In genomic region chr7:92698237-92698841, GRCh38 we compare ENCODE assay signal across 10 cellular contexts.
DNase-seq lines count a peak whose midpoint lies in the region; ATAC-seq and TF ChIP-seq lines count a peak whose summit lies in the region.
"Had no signal": no experiment of that assay in that cellular context is flagged by ENCODE, and none has a peak within 500 bp of the region (broad histone marks: within the 10 kb centered on the region; RNA-seq: fewer than 3 reads in every experiment).

No MANE protein-coding gene starts in this region.

- TF ChIP-seq POLR2A in esophagus squamous epithelium (IDR thresholded peaks at IDR 0.05) = no peak

- peaks cover 0 to 40% (median 3%) of the 10 kb centered on the region in 3 donors for H3K4me1 ChIP-seq in esophagus squamous epithelium

- peaks cover 19% of the 10 kb centered on the region for H3K36me3 Mint-ChIP-seq in nephron progenitor cell (ENCODE audit: low read depth)

- H3K27me3 Mint-ChIP-seq in nephron progenitor cell (ENCODE audit: low read depth, poor library complexity) = no peaks in the 10 kb centered on the region
- H3K27me3 Mint-ChIP-seq: activated naive CD4-positive, alpha-beta T cell treated with anti-CD3 and anti-CD28 coated beads, Interleukin-2, amount 50 U/mL, for 24 hours had no signal

- no peak for TF ChIP-seq CTCF in AG04449 (IDR thresholded peaks at IDR 0.05; ENCODE audit: insufficient read depth, low read length, missing control alignments)
- TF ChIP-seq CTCF in esophagus squamous epithelium (IDR thresholded peaks at IDR 0.05) = peak in 2 of 6 experiments; percentile 8 to 27
- no peak for TF ChIP-seq CTCF in nephron progenitor cell (IDR thresholded peaks at IDR 0.05)

- peak overlapping the region in 3 of 4 donors; percentile 33 to 71 (median 54) for H3K27ac ChIP-seq in esophagus squamous epithelium
- H3K27ac ChIP-seq: HL-60 had no signal

- no peaks in the 10 kb centered on the region for H3K36me3 ChIP-seq in esophagus squamous epithelium

- CTCF ChIA-PET in AG04449 (lab: Yijun Ruan, JAX) = interaction anchor here (1.0 to 1.8 kb wide), 6 partner anchors 12 to 356 kb away, joined by 3 to 9 read pairs (median 5); no protein-coding TSS in a partner anchor

- peak; percentile 67 for DNase-seq in AG04449 (ENCODE audit: low read depth, low spot score)
- peak; percentile 22 for DNase-seq in NCI-H524 treated with DMSO at 0.1 percent for 48 hours (lab: John Stamatoyannopoulos, UW)
- no peak for DNase-seq in esophagus squamous epithelium (lab: John Stamatoyannopoulos, UW)
- DNase-seq in nephron progenitor cell = peak; percentile 6
- DNase-seq in activated CD4-positive, CD25-positive, alpha-beta regulatory T cell (lab: John Stamatoyannopoulos, UW) = no peak
- DNase-seq in iPS-NIHi7 (ENCODE audit: extremely low spot score) = no peak

- H3K27ac Mint-ChIP-seq in nephron progenitor cell = no peak overlapping the region

- peaks cover 50% of the 10 kb centered on the region for H3K4me1 Mint-ChIP-seq in nephron progenitor cell

- no peaks in the 10 kb centered on the region for H3K9me3 ChIP-seq in esophagus squamous epithelium

- peak overlapping the region; percentile 23 for H3K4me3 Mint-ChIP-seq in nephron progenitor cell
- H3K4me3 Mint-ChIP-seq: activated naive CD4-positive, alpha-beta T cell treated with anti-CD3 and anti-CD28 coated beads, Interleukin-2, amount 50 U/mL, for 24 hours had no signal

- intact Hi-C loops in esophagus squamous epithelium (cut with DNase I) = no loop called here

- POLR2A ChIA-PET in AG04449 (lab: Yijun Ruan, JAX) = interaction anchor here (0.7 to 1.4 kb wide), 6 partner anchors 25 to 346 kb away, joined by 3 to 6 read pairs (median 4); no protein-coding TSS in a partner anchor

- H3K9me3 Mint-ChIP-seq in nephron progenitor cell = peaks cover 4% of the 10 kb centered on the region

- WGBS in esophagus squamous epithelium, 2 donors = 35 to 41% methylated on average over 12 of the region's 12 CpGs

- H3K4me3 ChIP-seq in AG04449 (ENCODE audit: low read depth, low read length) = peak overlapping the region; percentile 24
- H3K4me3 ChIP-seq in esophagus squamous epithelium = peak overlapping the region in 3 of 4 donors; percentile 2 to 35 (median 4)

- no peaks in the 10 kb centered on the region for H3K27me3 ChIP-seq in esophagus squamous epithelium

- ATAC-seq in HG02642 (IDR thresholded peaks at IDR 0.05; ENCODE audit: poor library complexity, unreplicated experiment) (no peak), GM18519 (IDR thresholded peaks at IDR 0.05; ENCODE audit: low FRiP score, unreplicated experiment) (no peak)

Comparison
In these comparisons a context has a peak if more than half of its experiments do, and no peak if none do; other contexts are left out.
1. DNase-seq: peak in AG04449 (single experiment), NCI-H524 treated with DMSO at 0.1 percent for 48 hours (single experiment) and nephron progenitor cell (single experiment); none in esophagus squamous epithelium (single experiment), activated CD4-positive, CD25-positive, alpha-beta regulatory T cell (0 of 4) and iPS-NIHi7 (single experiment).